11 cellular contexts compared by ENCODE assay signal in the genomic region with DNA sequence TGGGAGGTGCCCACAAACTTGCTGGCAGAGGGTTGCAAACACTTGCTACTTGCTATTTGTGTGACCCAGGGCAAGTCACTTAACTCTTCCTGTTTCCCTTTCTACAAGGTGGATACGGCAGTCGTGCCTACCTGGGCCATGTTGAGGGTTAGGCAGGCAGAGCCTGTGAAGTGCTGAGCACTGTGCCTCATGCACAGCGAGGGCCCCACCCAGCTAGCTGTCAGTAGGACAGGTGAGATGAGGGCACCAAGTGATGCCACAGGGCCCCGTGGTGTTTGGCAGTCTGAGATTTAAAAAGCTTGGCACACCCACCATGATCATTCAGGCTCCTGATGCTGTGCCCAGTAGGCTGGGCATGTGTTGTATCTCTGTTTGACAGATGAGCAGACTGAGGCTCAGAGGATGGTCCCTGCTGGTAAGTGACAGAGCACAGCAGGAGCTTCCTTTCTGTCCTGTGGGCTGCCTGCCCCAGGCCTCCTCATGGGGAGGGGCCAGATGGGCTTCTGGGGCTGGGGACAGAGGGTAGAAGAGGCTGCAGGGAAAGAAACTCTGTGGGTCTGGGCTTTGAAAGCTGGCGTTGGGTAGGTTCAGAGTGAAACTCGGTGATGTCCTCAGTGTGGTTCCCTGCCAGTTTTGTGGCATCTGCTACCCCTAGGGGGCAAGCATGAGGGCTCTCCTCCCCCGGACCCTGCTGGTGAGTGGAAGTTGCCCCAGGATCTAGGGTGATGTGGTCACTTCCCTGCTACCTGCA. TPM values are rescaled to one million over a fixed set of nuclear protein-coding genes. Genes with fewer than 3 reads are reported as not detected.
DNase-seq lines count a peak whose midpoint lies in the region; ATAC-seq and TF ChIP-seq lines count a peak whose summit lies in the region.
"Had no signal": no experiment of that assay in that cellular context is flagged by ENCODE, and none has a peak within 500 bp of the region (broad histone marks: within the 10 kb centered on the region; RNA-seq: fewer than 3 reads in every experiment).

No MANE protein-coding gene starts in this region.

- H3K36me3 Mint-ChIP-seq in activated T-helper 2 cell treated with anti-CD3 and anti-CD28 coated beads, Interferon-gamma antibody, Interleukin-2, Interleukin-4, amounts not matched to agents 10 μg/mL and 5 μg/mL and 100 μg/mL, durations not matched to agents 14 hours and 24 hours and 36 hours (ENCODE audit: low read depth): no peaks in the 10 kb centered on the region

- WGBS in SK-N-SH (ENCODE audit: low lambda C conversion rate): 49% methylated on average over 7 of the region's 7 CpGs
- 68% methylated on average over 7 of the region's 7 CpGs for WGBS in hepatocyte (ENCODE audit: low lambda C conversion rate, missing lambda C conversion rate)

- intact Hi-C loops in HCT116 (cut with micrococcal nuclease): no loop called here
- intact Hi-C loops in activated T-helper 2 cell treated with anti-CD3 and anti-CD28 coated beads, Interferon-gamma antibody, Interleukin-2, Interleukin-4, amounts not matched to agents 10 μg/mL and 5 μg/mL and 100 μg/mL, durations not matched to agents 14 hours and 24 hours and 36 hours (cut with micrococcal nuclease): no loop called here

- TF ChIP-seq POLR2A in HCT116 (IDR thresholded peaks at IDR 0.05; ENCODE audit: borderline replicate concordance, extremely low read depth, insufficient read depth, insufficient read length): no peak

- TF ChIP-seq CTCF in BJ (IDR thresholded peaks at IDR 0.05; ENCODE audit: insufficient read depth, low read depth, low read length) (0 out of 2 replicates have a peak, but pooled peaks have one; percentile 8), HCT116 (IDR thresholded peaks at IDR 0.05 in 2 of 3, conservative IDR thresholded peaks at IDR 0.05 in 1 of 3; ENCODE audit: borderline replicate concordance in 1 of 3, insufficient read depth in 1 of 3, low read depth in 2 of 3, low read length in 2 of 3) (peak in 2 of 3 experiments; percentile 27 to 57; a peak in 3 of 6 replicates), SK-N-SH (IDR thresholded peaks at IDR 0.05) (no peak), hepatocyte (IDR thresholded peaks at IDR 0.05; ENCODE audit: poor library complexity) (no peak)

- peak; percentile 76; the same call in 1 of the 2 replicates for ATAC-seq in HCT116

- H3K4me3 Mint-ChIP-seq in activated T-helper 2 cell treated with anti-CD3 and anti-CD28 coated beads, Interferon-gamma antibody, Interleukin-2, Interleukin-4, amounts not matched to agents 10 μg/mL and 5 μg/mL and 100 μg/mL, durations not matched to agents 14 hours and 24 hours and 36 hours (ENCODE audit: low read depth): no peak overlapping the region

- H3K4me2 ChIP-seq in HCT116 (ENCODE audit: low read length) (no peak overlapping the region), SK-N-SH (no peak overlapping the region), hepatocyte (peak overlapping the region; percentile 6)

- H3K9me3 ChIP-seq in HCT116 (ENCODE audit: control insufficient read depth in 1 of 2, insufficient read depth in 1 of 2, low read depth in 1 of 2, low read length in 2 of 2): no peaks in the 10 kb centered on the region
- H3K9me3 ChIP-seq in SK-N-SH: no peaks in the 10 kb centered on the region
- no peaks in the 10 kb centered on the region for H3K9me3 ChIP-seq in hepatocyte (ENCODE audit: low read depth)
- H3K9me3 ChIP-seq: uterus had no signal

- RAD21 ChIA-PET in HCT116 (lab: Charles Lee; ENCODE audit: low non-redundant PET in 1 of 2, low total read pairs in 2 of 2, uncharacterized antibody in 2 of 2, unreplicated experiment in 2 of 2): no interaction called here

- H3K27ac ChIP-seq in HCT116 (ENCODE audit: low read depth, low read length): no peak overlapping the region
- peak overlapping the region in 1 of 2 experiments; percentile 85; a peak in 2 of 4 replicates for H3K27ac ChIP-seq in SK-N-SH (ENCODE audit: low read depth in 2 of 2, low read length in 1 of 2)
- peak overlapping the region; percentile 39 for H3K27ac ChIP-seq in hepatocyte
- H3K27ac ChIP-seq: uterus had no signal

- no peaks in the 10 kb centered on the region for H3K27me3 Mint-ChIP-seq in activated T-helper 2 cell treated with anti-CD3 and anti-CD28 coated beads, Interferon-gamma antibody, Interleukin-2, Interleukin-4, amounts not matched to agents 10 μg/mL and 5 μg/mL and 100 μg/mL, durations not matched to agents 14 hours and 24 hours and 36 hours (ENCODE audit: low read depth)

- H3K27ac Mint-ChIP-seq in activated T-helper 2 cell treated with anti-CD3 and anti-CD28 coated beads, Interferon-gamma antibody, Interleukin-2, Interleukin-4, amounts not matched to agents 10 μg/mL and 5 μg/mL and 100 μg/mL, durations not matched to agents 14 hours and 24 hours and 36 hours: no peak overlapping the region

- no peaks in the 10 kb centered on the region for H3K9me3 Mint-ChIP-seq in activated T-helper 2 cell treated with anti-CD3 and anti-CD28 coated beads, Interferon-gamma antibody, Interleukin-2, Interleukin-4, amounts not matched to agents 10 μg/mL and 5 μg/mL and 100 μg/mL, durations not matched to agents 14 hours and 24 hours and 36 hours

- TF ChIP-seq RAD21 in HCT116 (IDR thresholded peaks at IDR 0.05; ENCODE audit: low read depth): no peak
- no peak for TF ChIP-seq RAD21 in SK-N-SH (IDR thresholded peaks at IDR 0.05; ENCODE audit: low read length)

- CTCF ChIA-PET in BJ (lab: Yijun Ruan, JAX) (interaction anchor here (2.4 kb wide), 1 partner anchor 10 kb away, joined by 14 read pairs; no protein-coding TSS in a partner anchor), HCT116 (lab: Charles Lee) (interaction anchor here (0.9 kb wide), 1 partner anchor 152 kb away, joined by 3 read pairs; no protein-coding TSS in a partner anchor), SK-N-SH (lab: Yijun Ruan, JAX) (interaction anchor here (0.7 to 3.5 kb wide), 13 partner anchors 9 to 163 kb away, joined by 3 to 14 read pairs (median 4); no protein-coding TSS in a partner anchor)

- H3K27me3 ChIP-seq in BJ (ENCODE audit: control insufficient read depth, insufficient read depth, low read length) (peaks cover 19% of the 10 kb centered on the region), HCT116 (ENCODE audit: insufficient read depth, low read length) (no peaks in the 10 kb centered on the region), SK-N-SH (ENCODE audit: insufficient read depth) (no peaks in the 10 kb centered on the region; the same call in 1 of the 2 replicates), hepatocyte (no peaks in the 10 kb centered on the region)
- H3K27me3 ChIP-seq: uterus had no signal

- BruUV-seq in HCT116 (replicated peaks; lab: Mats Ljungman, UMichigan): no TSS peak

- no peaks in the 10 kb centered on the region for H3K4me1 Mint-ChIP-seq in activated T-helper 2 cell treated with anti-CD3 and anti-CD28 coated beads, Interferon-gamma antibody, Interleukin-2, Interleukin-4, amounts not matched to agents 10 μg/mL and 5 μg/mL and 100 μg/mL, durations not matched to agents 14 hours and 24 hours and 36 hours (ENCODE audit: low read depth)

- peaks cover 4% of the 10 kb centered on the region for H3F3A ChIP-seq in SK-N-SH (replicated peaks; ENCODE audit: insufficient read depth)

- 0 out of 4 replicates have a peak, but pooled peaks of 1 of the 2 experiments have one; percentile 17 for TF ChIP-seq EP300 in SK-N-SH (IDR thresholded peaks at IDR 0.05; ENCODE audit: borderline replicate concordance in 1 of 2, low read depth in 1 of 2, low read length in 1 of 2)

- H4K20me1 ChIP-seq in HCT116 (ENCODE audit: insufficient read depth) (no peaks in the 10 kb centered on the region), SK-N-SH (ENCODE audit: insufficient read depth) (no peaks in the 10 kb centered on the region), hepatocyte (ENCODE audit: insufficient read depth, poor library complexity, severe bottlenecking) (no peaks in the 10 kb centered on the region)

- H3K4me1 ChIP-seq in HCT116 (ENCODE audit: control insufficient read depth in 1 of 2, insufficient read depth in 2 of 2, low read length in 2 of 2): no peaks in the 10 kb centered on the region
- H3K4me1 ChIP-seq in SK-N-SH (ENCODE audit: control insufficient read depth in 1 of 2, insufficient read depth in 2 of 2, low read depth in 1 of 2, low read length in 1 of 2): peaks cover 12 to 39% of the 10 kb centered on the region in 2 experiments; a peak in 3 of 4 replicates
- peaks cover 33% of the 10 kb centered on the region for H3K4me1 ChIP-seq in hepatocyte (ENCODE audit: insufficient read depth)
- H3K4me1 ChIP-seq: uterus had no signal

- no peaks in the 10 kb centered on the region for H3K9me2 ChIP-seq in HCT116 (ENCODE audit: insufficient read depth)
- H3K9me2 ChIP-seq in SK-N-SH: no peaks in the 10 kb centered on the region
- no peaks in the 10 kb centered on the region for H3K9me2 ChIP-seq in hepatocyte (replicated peaks; ENCODE audit: insufficient read depth)

- H3K4me3 ChIP-seq in BJ (ENCODE audit: low read depth, low read length): no peak overlapping the region
- no peak overlapping the region for H3K4me3 ChIP-seq in HCT116 (replicated peaks in 1 of 2; ENCODE audit: low read depth in 1 of 2, low read length in 2 of 2)
- no peak overlapping the region for H3K4me3 ChIP-seq in SK-N-SH (ENCODE audit: low read depth in 2 of 2, low read length in 1 of 2)
- H3K4me3 ChIP-seq in hepatocyte: no peak overlapping the region
- H3K4me3 ChIP-seq: uterus had no signal

- H2AFZ ChIP-seq in HCT116 (ENCODE audit: low read depth, low read length, poor library complexity, severe bottlenecking): no peak overlapping the region
- no peak overlapping the region for H2AFZ ChIP-seq in SK-N-SH (ENCODE audit: low read depth)
- no peak overlapping the region for H2AFZ ChIP-seq in hepatocyte

- no peak overlapping the region for H3K9ac ChIP-seq in HCT116 (ENCODE audit: low read length)
- no peak overlapping the region for H3K9ac ChIP-seq in SK-N-SH

- no peak for DNase-seq in BJ (ENCODE audit: low read depth)
- no peak for DNase-seq in HCT116 (ENCODE audit: low read depth, low spot score)
- peak; percentile 66 for DNase-seq in SK-N-SH
- DNase-seq in hepatocyte (ENCODE audit: low spot score): no peak
- no peak for DNase-seq in central memory CD4-positive, alpha-beta T cell
- DNase-seq in activated T-helper 2 cell treated with anti-CD3 and anti-CD28 coated beads, Interferon-gamma antibody, Interleukin-2, Interleukin-4, amounts not matched to agents 10 μg/mL and 5 μg/mL and 100 μg/mL, durations not matched to agents 14 hours and 24 hours and 36 hours (ENCODE audit: low spot score): no peak
- DNase-seq in NCI-H748 treated with DMSO at 0.1 percent for 48 hours (lab: John Stamatoyannopoulos, UW): no peak
- DNase-seq in NCI-H526 treated with DMSO at 0.1 percent for 48 hours (lab: John Stamatoyannopoulos, UW): no peak
- DNase-seq: activated naive CD4-positive, alpha-beta T cell; NCI-H2029; uterus had no signal

- H3K79me2 ChIP-seq in HCT116 (ENCODE audit: insufficient read depth, low read length) (no peaks in the 10 kb centered on the region), SK-N-SH (ENCODE audit: insufficient read depth) (no peaks in the 10 kb centered on the region), hepatocyte (no peaks in the 10 kb centered on the region)

- H3K36me3 ChIP-seq in BJ (ENCODE audit: control insufficient read depth, insufficient read depth, low read length) (no peaks in the 10 kb centered on the region), HCT116 (ENCODE audit: control insufficient read depth in 1 of 2, insufficient read depth in 2 of 2, low read length in 2 of 2) (no peaks in the 10 kb centered on the region), SK-N-SH (replicated peaks in 1 of 2; ENCODE audit: control insufficient read depth in 1 of 2, insufficient read depth in 2 of 2, low read length in 1 of 2) (no peaks in the 10 kb centered on the region), hepatocyte (replicated peaks; ENCODE audit: insufficient read depth, low read depth) (no peaks in the 10 kb centered on the region)
- H3K36me3 ChIP-seq: uterus had no signal

- POLR2A ChIA-PET in BJ (lab: Charles Lee) (no interaction called here), HCT116 (lab: Charles Lee) (no interaction called here), SK-N-SH (lab: Yijun Ruan, JAX) (interaction anchor here (1.0 to 1.7 kb wide), 2 partner anchors 11 to 32 kb away, joined by 3 to 4 read pairs; no protein-coding TSS in a partner anchor)

RNA-seq across cellular contexts. Expression of gene TSPAN18, which starts 59.3 kb away (rescaled TPM):
- 0.20 and 0.55 TPM in 2 replicates for polyA plus RNA-seq in BJ (2011; rRNA removed)
- polyA minus RNA-seq in BJ (2011; rRNA and poly(A)+ RNA removed): 0.05 and 0.46 TPM in 2 replicates
- total RNA-seq in HCT116 (2021; ENCODE audit: unreplicated experiment): 18.3 TPM
- 11.6 and 16.8 TPM in 2 replicates for polyA plus RNA-seq in HCT116 (2012)
- 0.72 and 1.3 TPM in 2 replicates for polyA plus RNA-seq in SK-N-SH (2012; rRNA removed)
- polyA plus RNA-seq in SK-N-SH (2012; cell fraction: cytosol; rRNA removed): 0.91 and 1.8 TPM in 2 replicates
- 0.81 and 1.2 TPM in 2 replicates for polyA plus RNA-seq in SK-N-SH (2012; cell fraction: nucleus; rRNA removed)
- total RNA-seq in hepatocyte: 9.5 and 12.8 TPM in 2 replicates
- polyA plus RNA-seq in hepatocyte: 21.5 and 25.1 TPM in 2 replicates
- total RNA-seq in activated T-helper 2 cell treated with anti-CD3 and anti-CD28 coated beads, Interferon-gamma antibody, Interleukin-2, Interleukin-4, amounts not matched to agents 10 μg/mL and 5 μg/mL and 100 μg/mL, durations not matched to agents 14 hours and 24 hours and 36 hours: 0.87 and 1.1 TPM in 2 replicates

Comparison
In these comparisons a context has a peak if more than half of its experiments do, and no peak if none do; other contexts are left out.
1. CTCF ChIP-seq: peak in BJ (single experiment) and HCT116 (2 of 3); none in SK-N-SH (single experiment) and hepatocyte (single experiment).